8 cellular contexts compared by ENCODE assay signal in genomic region chr1:223711838-223712183, GRCh38. TPM values are rescaled to one million over a fixed set of nuclear protein-coding genes. Genes with fewer than 3 reads are reported as not detected.
DNase-seq lines count a peak whose midpoint lies in the region; ATAC-seq, FAIRE-seq and TF ChIP-seq lines count a peak whose summit lies in the region.

No MANE protein-coding gene starts in this region.

- peak overlapping the region; percentile 57 for H3K27ac Mint-ChIP-seq in activated CD8-positive, alpha-beta T cell treated with anti-CD3 and anti-CD28 coated beads for 36 hours

- no peaks in the 10 kb centered on the region for H3K36me3 Mint-ChIP-seq in activated CD8-positive, alpha-beta T cell treated with anti-CD3 and anti-CD28 coated beads for 36 hours (ENCODE audit: low read depth)

- 67% methylated on average over 11 of the region's 11 CpGs for WGBS in right cardiac atrium

- CTCF ChIA-PET in activated CD8-positive, alpha-beta T cell treated with anti-CD3 and anti-CD28 coated beads for 36 hours (lab: Charles Lee), result interaction anchor here (0.6 to 3.2 kb wide), 9 partner anchors 9 to 473 kb away, joined by 3 to 24 read pairs (median 4); no protein-coding TSS in a partner anchor

- H3K4me3 ChIP-seq in HAP-1 (peak overlapping the region; percentile 70), right cardiac atrium (ENCODE audit: low read length) (no peak overlapping the region), skeletal muscle satellite cell (ENCODE audit: low read length) (peak overlapping the region; percentile 78)

- no peaks in the 10 kb centered on the region; the same call in 1 of the 2 replicates for H3K36me3 ChIP-seq in HAP-1 (replicated peaks)
- peaks cover 29% of the 10 kb centered on the region for H3K36me3 ChIP-seq in skeletal muscle satellite cell (ENCODE audit: insufficient read depth, low read length)

- TF ChIP-seq POLR2A in GM12891 (IDR thresholded peaks at IDR 0.05; ENCODE audit: low read depth, low read length), result no peak

- peaks cover 48% of the 10 kb centered on the region for H3K4me1 Mint-ChIP-seq in activated CD8-positive, alpha-beta T cell treated with anti-CD3 and anti-CD28 coated beads for 36 hours (ENCODE audit: low read depth)

- POLR2A ChIA-PET in activated CD8-positive, alpha-beta T cell treated with anti-CD3 and anti-CD28 coated beads for 36 hours (lab: Charles Lee), result interaction anchor here (0.6 to 2.6 kb wide), 4 partner anchors 16 to 133 kb away, joined by 3 to 11 read pairs (median 8); partner anchors contain the start of gene TP53BP2

- no peak for TF ChIP-seq CTCF in activated CD8-positive, alpha-beta T cell treated with anti-CD3 and anti-CD28 coated beads for 36 hours (IDR thresholded peaks at IDR 0.05)

- no peaks in the 10 kb centered on the region for H3K9me3 Mint-ChIP-seq in activated CD8-positive, alpha-beta T cell treated with anti-CD3 and anti-CD28 coated beads for 36 hours

- H3K9ac ChIP-seq in skeletal muscle satellite cell (ENCODE audit: low read depth, low read length), result peak overlapping the region; percentile 99

- FAIRE-seq in GM12891 (lab: Jason Lieb, UNC), result no peak

- no peaks in the 10 kb centered on the region for H3K27me3 Mint-ChIP-seq in activated CD8-positive, alpha-beta T cell treated with anti-CD3 and anti-CD28 coated beads for 36 hours

- H3K4me2 ChIP-seq in skeletal muscle satellite cell (ENCODE audit: low read length), result peak overlapping the region; percentile 98

- H3K4me3 Mint-ChIP-seq in activated CD8-positive, alpha-beta T cell treated with anti-CD3 and anti-CD28 coated beads for 36 hours, result peak overlapping the region; percentile 57

- H3K9me3 ChIP-seq in HAP-1 (no peaks in the 10 kb centered on the region), right cardiac atrium (ENCODE audit: control insufficient read depth, low read length) (no peaks in the 10 kb centered on the region), skeletal muscle satellite cell (replicated peaks; ENCODE audit: low read length) (no peaks in the 10 kb centered on the region)

- intact Hi-C loops in activated CD8-positive, alpha-beta T cell treated with anti-CD3 and anti-CD28 coated beads for 36 hours (cut with micrococcal nuclease), result loop anchor here (5.0 kb wide), 1 partner anchor 35 kb away; no protein-coding TSS in a partner anchor
- intact Hi-C loops in right cardiac atrium (cut with DNase I), result loop anchor here in 3 of 4 donors (1.0 to 5.0 kb wide), 3 partner anchors 35 to 37 kb away; no protein-coding TSS in a partner anchor

- peak; percentile 0 for ATAC-seq in activated CD8-positive, alpha-beta T cell treated with anti-CD3 and anti-CD28 coated beads for 36 hours
- ATAC-seq in right cardiac atrium, result no peak

- DNase-seq in HAP-1 (ENCODE audit: low spot score in 2 of 2), result no peak
- no peak for DNase-seq in activated CD8-positive, alpha-beta T cell treated with anti-CD3 and anti-CD28 coated beads for 36 hours
- no peak for DNase-seq in right cardiac atrium
- no peak for DNase-seq in inferior parietal cortex (ENCODE audit: extremely low spot score)
- DNase-seq in GM12891 (ENCODE audit: insufficient read length, low spot score), result no peak
- DNase-seq in NCI-H2081 treated with DMSO at 0.1 percent for 48 hours (lab: John Stamatoyannopoulos, UW), result no peak
- DNase-seq in SIG-M5 treated with dmso at 0.1 percent for 504 hours (lab: John Stamatoyannopoulos, UW; ENCODE audit: unreplicated experiment), result no peak

- H3K27ac ChIP-seq in right cardiac atrium (ENCODE audit: low read length), result peak overlapping the region; percentile 61

- H3K4me1 ChIP-seq in HAP-1 (peaks cover 20% of the 10 kb centered on the region), right cardiac atrium (ENCODE audit: control insufficient read depth, insufficient read depth, low read length) (peaks cover 24% of the 10 kb centered on the region), skeletal muscle satellite cell (ENCODE audit: control insufficient read depth, insufficient read depth, low read length) (peaks cover 58% of the 10 kb centered on the region)

- H3K27me3 ChIP-seq in HAP-1 (ENCODE audit: low read depth) (no peaks in the 10 kb centered on the region), right cardiac atrium (ENCODE audit: control insufficient read depth, insufficient read depth) (no peaks in the 10 kb centered on the region), skeletal muscle satellite cell (ENCODE audit: control insufficient read depth, insufficient read depth, low read length) (no peaks in the 10 kb centered on the region)

- in situ Hi-C loops in HAP-1 (cut with MboI; ENCODE audit: low sequenced_read_pairs), result no loop called here

TF ChIP-seq in GM12891, 5 proteins besides CTCF, POLR2A, EP300 and RAD21:
- TF ChIP-seq POLR2AphosphoS5 (IDR thresholded peaks at IDR 0.05; ENCODE audit: low read depth, low read length) (no peak), SPI1 (IDR thresholded peaks at IDR 0.05; ENCODE audit: low read depth, low read length) (no peak), POU2F2 (IDR thresholded peaks at IDR 0.05; ENCODE audit: low read depth, low read length) (no peak), TAF1 (IDR thresholded peaks at IDR 0.05; ENCODE audit: low read depth, low read length) (no peak), PAX5 (IDR thresholded peaks at IDR 0.05; ENCODE audit: insufficient read depth, low read length, severe bottlenecking) (no peak)

RNA-seq across cellular contexts. Expression of gene CAPN2, which starts 0.5 kb away (rescaled TPM):
- total RNA-seq in activated CD8-positive, alpha-beta T cell treated with anti-CD3 and anti-CD28 coated beads for 36 hours, result 10 to 100 TPM; 31.5 to 33.6 TPM
- 10 to 100 TPM; 58.6 to 91.6 (median 73.2) TPM for total RNA-seq in right cardiac atrium
- polyA plus RNA-seq in right cardiac atrium, result 52.7 TPM
- total RNA-seq in skeletal muscle satellite cell (2012; rRNA removed), result 396 and 525 TPM in 2 replicates
- polyA plus RNA-seq in GM12891 (2012; ENCODE audit: low read depth, missing spikeins), result 1.9 TPM

RNA-seq across cellular contexts. Expression of gene CAPN8, which starts 46.3 kb away (rescaled TPM):
- not detected for total RNA-seq in activated CD8-positive, alpha-beta T cell treated with anti-CD3 and anti-CD28 coated beads for 36 hours
- total RNA-seq in right cardiac atrium, result not detected
- polyA plus RNA-seq in right cardiac atrium, result 0.23 TPM
- total RNA-seq in skeletal muscle satellite cell (2012; rRNA removed), result not detected in 2 replicates
- not detected for polyA plus RNA-seq in GM12891 (2012; ENCODE audit: low read depth, missing spikeins)
